Comparison of ENCODE assay signal across 1 cellular context in the genomic region with DNA sequence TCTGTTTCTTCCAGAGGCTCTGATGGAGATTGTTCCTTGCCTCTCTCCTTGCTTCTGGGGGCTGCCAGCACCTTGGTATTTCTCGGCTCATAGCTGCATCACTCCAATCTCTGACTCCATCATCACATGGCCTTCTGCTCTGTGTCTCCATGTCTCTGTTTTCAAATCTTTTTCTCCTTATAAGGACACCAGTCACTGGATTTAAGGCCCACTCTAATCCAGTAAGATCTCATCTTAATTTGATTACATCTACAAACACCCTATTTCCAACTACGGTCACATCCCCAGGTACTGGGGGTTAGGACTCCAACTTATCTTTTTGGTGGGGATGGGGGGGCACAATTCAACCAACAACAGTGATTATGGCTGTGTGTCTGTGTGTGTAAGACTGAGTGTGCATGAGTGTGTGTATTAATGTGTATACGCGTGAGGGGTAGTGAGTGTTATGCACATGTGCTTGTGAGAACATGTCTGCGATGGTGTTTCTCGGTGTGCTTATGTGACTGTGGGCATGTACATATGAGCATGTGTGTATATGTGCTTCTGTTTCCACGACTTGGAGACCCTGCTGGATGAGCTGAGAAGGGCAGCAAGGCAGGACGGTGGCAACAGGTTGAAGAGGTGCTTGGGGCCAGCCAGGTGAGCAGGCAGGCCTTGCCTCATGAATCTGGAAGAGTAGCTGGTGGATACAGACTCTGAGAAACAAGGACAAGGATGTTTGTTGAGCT.
TF ChIP-seq lines count a peak whose summit lies in the region.

No MANE protein-coding gene starts in this region.

TF ChIP-seq in SK-N-SH treated with all-trans-retinoic acid at 6 μM for 48 hours, 23 proteins besides CTCF, POLR2A, EP300 and RAD21 (continued from another document):
- TF ChIP-seq ESRRG (CRISPR knock-in tag; IDR thresholded peaks at IDR 0.05) (no peak), ZFP30 (CRISPR knock-in tag; IDR thresholded peaks at IDR 0.05) (no peak), ZNF70 (CRISPR knock-in tag; IDR thresholded peaks at IDR 0.05) (no peak), PPARA (CRISPR knock-in tag; IDR thresholded peaks at IDR 0.05; ENCODE audit: borderline replicate concordance) (no peak), ZFP3 (CRISPR knock-in tag; IDR thresholded peaks at IDR 0.05) (no peak), ZNF565 (CRISPR knock-in tag; conservative IDR thresholded peaks at IDR 0.05; ENCODE audit: low read depth) (no peak)
- TF ChIP-seq, protein P1, sequence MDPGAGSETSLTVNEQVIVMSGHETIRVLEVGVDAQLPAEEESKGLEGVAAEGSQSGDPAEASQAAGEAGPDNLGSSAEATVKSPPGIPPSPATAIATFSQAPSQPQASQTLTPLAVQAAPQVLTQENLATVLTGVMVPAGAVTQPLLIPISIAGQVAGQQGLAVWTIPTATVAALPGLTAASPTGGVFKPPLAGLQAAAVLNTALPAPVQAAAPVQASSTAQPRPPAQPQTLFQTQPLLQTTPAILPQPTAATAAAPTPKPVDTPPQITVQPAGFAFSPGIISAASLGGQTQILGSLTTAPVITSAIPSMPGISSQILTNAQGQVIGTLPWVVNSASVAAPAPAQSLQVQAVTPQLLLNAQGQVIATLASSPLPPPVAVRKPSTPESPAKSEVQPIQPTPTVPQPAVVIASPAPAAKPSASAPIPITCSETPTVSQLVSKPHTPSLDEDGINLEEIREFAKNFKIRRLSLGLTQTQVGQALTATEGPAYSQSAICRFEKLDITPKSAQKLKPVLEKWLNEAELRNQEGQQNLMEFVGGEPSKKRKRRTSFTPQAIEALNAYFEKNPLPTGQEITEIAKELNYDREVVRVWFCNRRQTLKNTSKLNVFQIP (CRISPR knock-in tag; IDR thresholded peaks at IDR 0.05; ENCODE audit: borderline replicate concordance, low read depth) = no peak
